8 cellular contexts compared by ENCODE assay signal in genomic region chr11:62572431-62572830, GRCh38. TPM values are rescaled to one million over a fixed set of nuclear protein-coding genes. Genes with fewer than 3 reads are reported as not detected.
DNase-seq lines count a peak whose midpoint lies in the region; ATAC-seq lines count a peak whose summit lies in the region.

No MANE protein-coding gene starts in this region.

- H3K27ac Mint-ChIP-seq in T-helper 2 cell treated with Interferon-gamma antibody and Interleukin-4, amounts not matched to agents 5 μg/mL and 100 μg/mL, for 36 hours = peak overlapping the region; percentile 91
- H3K27ac Mint-ChIP-seq in activated naive CD4-positive, alpha-beta T cell treated with anti-CD3 and anti-CD28 coated beads, Interleukin-2, amount 50 U/mL, for 72 hours = peak overlapping the region; percentile 99 to 100
- peak overlapping the region; percentile 99 to 100 for H3K27ac Mint-ChIP-seq in stimulated activated naive CD8-positive, alpha-beta T cell treated with anti-CD3 and anti-CD28 coated beads, Interleukin-15, amount 100 ng/mL, for 72 hours

- H3K4me1 Mint-ChIP-seq in T-helper 2 cell treated with Interferon-gamma antibody and Interleukin-4, amounts not matched to agents 5 μg/mL and 100 μg/mL, for 36 hours (ENCODE audit: low read depth) = peaks cover 39% of the 10 kb centered on the region
- H3K4me1 Mint-ChIP-seq in stimulated activated naive CD8-positive, alpha-beta T cell treated with anti-CD3 and anti-CD28 coated beads, Interleukin-15, amount 100 ng/mL, for 72 hours = peaks cover 59% of the 10 kb centered on the region

- in situ Hi-C loops in KBM-7 (cut with MboI; ENCODE audit: low pct_unique_long_range_greater_than_20kb, low sequenced_read_pairs) = no loop called here

- H3K4me3 ChIP-seq in iPS-15b (ENCODE audit: low read depth, low read length) = peak overlapping the region; percentile 100

- H3K27me3 Mint-ChIP-seq in T-helper 2 cell treated with Interferon-gamma antibody and Interleukin-4, amounts not matched to agents 5 μg/mL and 100 μg/mL, for 36 hours (ENCODE audit: low read depth) = no peaks in the 10 kb centered on the region
- H3K27me3 Mint-ChIP-seq in stimulated activated naive CD8-positive, alpha-beta T cell treated with anti-CD3 and anti-CD28 coated beads, Interleukin-15, amount 100 ng/mL, for 72 hours = no peaks in the 10 kb centered on the region

- peak overlapping the region; percentile 97 for H3K4me3 Mint-ChIP-seq in T-helper 2 cell treated with Interferon-gamma antibody and Interleukin-4, amounts not matched to agents 5 μg/mL and 100 μg/mL, for 36 hours
- peak overlapping the region; percentile 95 to 100 for H3K4me3 Mint-ChIP-seq in stimulated activated naive CD8-positive, alpha-beta T cell treated with anti-CD3 and anti-CD28 coated beads, Interleukin-15, amount 100 ng/mL, for 72 hours

- peak overlapping the region; percentile 100 for H3K9ac ChIP-seq in iPS-15b (ENCODE audit: low read depth, low read length)

- no peaks in the 10 kb centered on the region for H3K9me3 Mint-ChIP-seq in T-helper 2 cell treated with Interferon-gamma antibody and Interleukin-4, amounts not matched to agents 5 μg/mL and 100 μg/mL, for 36 hours
- no peaks in the 10 kb centered on the region for H3K9me3 Mint-ChIP-seq in activated naive CD4-positive, alpha-beta T cell treated with anti-CD3 and anti-CD28 coated beads, Interleukin-2, amount 50 U/mL, for 72 hours
- no peaks in the 10 kb centered on the region for H3K9me3 Mint-ChIP-seq in stimulated activated naive CD8-positive, alpha-beta T cell treated with anti-CD3 and anti-CD28 coated beads, Interleukin-15, amount 100 ng/mL, for 72 hours

- DNase-seq in T-helper 2 cell treated with Interferon-gamma antibody and Interleukin-4, amounts not matched to agents 5 μg/mL and 100 μg/mL, for 36 hours (ENCODE audit: low spot score) = no peak
- no peak for DNase-seq in T-helper 2 cell
- DNase-seq in activated naive CD4-positive, alpha-beta T cell treated with anti-CD3 and anti-CD28 coated beads, Interleukin-2, amount 50 U/mL, for 72 hours (ENCODE audit: low spot score in 2 of 2) = no peak
- DNase-seq in stimulated activated naive CD8-positive, alpha-beta T cell treated with anti-CD3 and anti-CD28 coated beads, Interleukin-15, amount 100 ng/mL, for 72 hours = no peak
- DNase-seq in stimulated activated naive CD4-positive, alpha-beta T cell treated with Interleukin-2 at 50 U/mL for 16 hours (lab: John Stamatoyannopoulos, UW) = no peak
- no peak for DNase-seq in KBM-7
- no peak for DNase-seq in NCI-H2029 (lab: John Stamatoyannopoulos, UW)

- no peaks in the 10 kb centered on the region for H3K9me3 ChIP-seq in iPS-15b (ENCODE audit: control insufficient read depth, insufficient read depth, low read length)

- H3K36me3 ChIP-seq in iPS-15b (ENCODE audit: control insufficient read depth, insufficient read depth, low read length) = peaks cover 69% of the 10 kb centered on the region

- H3K36me3 Mint-ChIP-seq in T-helper 2 cell treated with Interferon-gamma antibody and Interleukin-4, amounts not matched to agents 5 μg/mL and 100 μg/mL, for 36 hours (ENCODE audit: low read depth) = peaks cover 59% of the 10 kb centered on the region
- H3K36me3 Mint-ChIP-seq in activated naive CD4-positive, alpha-beta T cell treated with anti-CD3 and anti-CD28 coated beads, Interleukin-2, amount 50 U/mL, for 72 hours = peaks cover 53 to 63% of the 10 kb centered on the region in 2 donors

- no peaks in the 10 kb centered on the region for H3K27me3 ChIP-seq in iPS-15b (ENCODE audit: control insufficient read depth, insufficient read depth, low read length)

- H3K4me1 ChIP-seq in iPS-15b (ENCODE audit: control insufficient read depth, insufficient read depth, low read length) = peaks cover 7% of the 10 kb centered on the region

- no peak for ATAC-seq in activated naive CD4-positive, alpha-beta T cell treated with anti-CD3 and anti-CD28 coated beads, Interleukin-2, amount 50 U/mL, for 72 hours
- no peak for ATAC-seq in stimulated activated naive CD8-positive, alpha-beta T cell treated with anti-CD3 and anti-CD28 coated beads, Interleukin-15, amount 100 ng/mL, for 72 hours

RNA-seq across cellular contexts. Expression of gene EEF1G, which starts 1.3 kb away (rescaled TPM):
- total RNA-seq in activated naive CD4-positive, alpha-beta T cell treated with anti-CD3 and anti-CD28 coated beads, Interleukin-2, amount 50 U/mL, for 72 hours = 1,000 to 10,000 TPM; 1,622 to 2,023 TPM

RNA-seq across cellular contexts. Expression of gene TUT1, which starts 18.9 kb away (rescaled TPM):
- 10 to 100 TPM; 31.8 to 34.9 TPM for total RNA-seq in activated naive CD4-positive, alpha-beta T cell treated with anti-CD3 and anti-CD28 coated beads, Interleukin-2, amount 50 U/mL, for 72 hours

RNA-seq across cellular contexts. Expression of gene AHNAK, which starts 25.8 kb away (rescaled TPM):
- total RNA-seq in activated naive CD4-positive, alpha-beta T cell treated with anti-CD3 and anti-CD28 coated beads, Interleukin-2, amount 50 U/mL, for 72 hours = 10 to 100 TPM; 17.6 to 97.3 TPM

RNA-seq across cellular contexts. Expression of gene MTA2, which starts 29.2 kb away (rescaled TPM):
- 100 to 1,000 TPM; 180 to 259 TPM for total RNA-seq in activated naive CD4-positive, alpha-beta T cell treated with anti-CD3 and anti-CD28 coated beads, Interleukin-2, amount 50 U/mL, for 72 hours

RNA-seq across cellular contexts. Expression of gene EML3, which starts 40.1 kb away (rescaled TPM):
- total RNA-seq in activated naive CD4-positive, alpha-beta T cell treated with anti-CD3 and anti-CD28 coated beads, Interleukin-2, amount 50 U/mL, for 72 hours = 100 to 1,000 TPM; 104 to 141 TPM
